ENCODE assay signal across 8 cellular contexts in genomic region chr19:40493778-40494177, GRCh38.
"Had no signal": no experiment of that assay in that cellular context is flagged by ENCODE, and none has a peak within 500 bp of the region (broad histone marks: within the 10 kb centered on the region; RNA-seq: fewer than 3 reads in every experiment).

No MANE protein-coding gene starts in this region.

- FAIRE-seq: G401.6, GM12878, GM12891, GM12892, GM18507, GM19239 had no signal

- ATAC-seq: GM12878 had no signal

- DNase-seq: GDM1, GF-D8 had no signal

- H3K4me3 ChIP-seq: GM12878 had no signal
